ENCODE assay signal across 1 cellular context in the genomic region with DNA sequence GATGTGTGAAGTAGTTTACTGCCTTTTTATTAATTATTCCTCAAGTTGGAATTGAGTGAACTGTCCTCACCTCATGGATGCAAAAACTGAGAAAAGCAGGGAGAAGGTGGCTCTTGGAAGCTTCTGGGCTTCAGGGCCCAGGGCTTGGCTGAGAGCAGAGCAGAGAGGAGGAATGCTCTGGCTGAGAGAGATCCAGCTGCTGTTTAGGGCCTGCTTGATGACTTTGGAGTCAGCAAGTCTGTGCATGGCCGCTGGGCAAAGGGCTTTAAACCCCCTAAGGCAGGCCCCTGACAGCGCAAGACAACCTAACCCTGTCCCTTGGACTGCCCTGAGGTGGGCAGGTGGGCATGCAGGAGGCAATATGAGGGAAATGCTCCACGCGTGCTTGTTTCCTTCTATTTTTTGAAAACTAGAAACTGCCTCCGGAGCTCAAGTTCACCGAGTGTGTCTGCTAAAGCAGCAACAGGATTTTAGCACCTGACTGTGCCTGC.
TF ChIP-seq lines count a peak whose summit lies in the region.

No MANE protein-coding gene starts in this region.

TF ChIP-seq in GM23338, 12 proteins besides CTCF, POLR2A, EP300 and RAD21 (continued from another document):
- TF ChIP-seq, protein P1, sequence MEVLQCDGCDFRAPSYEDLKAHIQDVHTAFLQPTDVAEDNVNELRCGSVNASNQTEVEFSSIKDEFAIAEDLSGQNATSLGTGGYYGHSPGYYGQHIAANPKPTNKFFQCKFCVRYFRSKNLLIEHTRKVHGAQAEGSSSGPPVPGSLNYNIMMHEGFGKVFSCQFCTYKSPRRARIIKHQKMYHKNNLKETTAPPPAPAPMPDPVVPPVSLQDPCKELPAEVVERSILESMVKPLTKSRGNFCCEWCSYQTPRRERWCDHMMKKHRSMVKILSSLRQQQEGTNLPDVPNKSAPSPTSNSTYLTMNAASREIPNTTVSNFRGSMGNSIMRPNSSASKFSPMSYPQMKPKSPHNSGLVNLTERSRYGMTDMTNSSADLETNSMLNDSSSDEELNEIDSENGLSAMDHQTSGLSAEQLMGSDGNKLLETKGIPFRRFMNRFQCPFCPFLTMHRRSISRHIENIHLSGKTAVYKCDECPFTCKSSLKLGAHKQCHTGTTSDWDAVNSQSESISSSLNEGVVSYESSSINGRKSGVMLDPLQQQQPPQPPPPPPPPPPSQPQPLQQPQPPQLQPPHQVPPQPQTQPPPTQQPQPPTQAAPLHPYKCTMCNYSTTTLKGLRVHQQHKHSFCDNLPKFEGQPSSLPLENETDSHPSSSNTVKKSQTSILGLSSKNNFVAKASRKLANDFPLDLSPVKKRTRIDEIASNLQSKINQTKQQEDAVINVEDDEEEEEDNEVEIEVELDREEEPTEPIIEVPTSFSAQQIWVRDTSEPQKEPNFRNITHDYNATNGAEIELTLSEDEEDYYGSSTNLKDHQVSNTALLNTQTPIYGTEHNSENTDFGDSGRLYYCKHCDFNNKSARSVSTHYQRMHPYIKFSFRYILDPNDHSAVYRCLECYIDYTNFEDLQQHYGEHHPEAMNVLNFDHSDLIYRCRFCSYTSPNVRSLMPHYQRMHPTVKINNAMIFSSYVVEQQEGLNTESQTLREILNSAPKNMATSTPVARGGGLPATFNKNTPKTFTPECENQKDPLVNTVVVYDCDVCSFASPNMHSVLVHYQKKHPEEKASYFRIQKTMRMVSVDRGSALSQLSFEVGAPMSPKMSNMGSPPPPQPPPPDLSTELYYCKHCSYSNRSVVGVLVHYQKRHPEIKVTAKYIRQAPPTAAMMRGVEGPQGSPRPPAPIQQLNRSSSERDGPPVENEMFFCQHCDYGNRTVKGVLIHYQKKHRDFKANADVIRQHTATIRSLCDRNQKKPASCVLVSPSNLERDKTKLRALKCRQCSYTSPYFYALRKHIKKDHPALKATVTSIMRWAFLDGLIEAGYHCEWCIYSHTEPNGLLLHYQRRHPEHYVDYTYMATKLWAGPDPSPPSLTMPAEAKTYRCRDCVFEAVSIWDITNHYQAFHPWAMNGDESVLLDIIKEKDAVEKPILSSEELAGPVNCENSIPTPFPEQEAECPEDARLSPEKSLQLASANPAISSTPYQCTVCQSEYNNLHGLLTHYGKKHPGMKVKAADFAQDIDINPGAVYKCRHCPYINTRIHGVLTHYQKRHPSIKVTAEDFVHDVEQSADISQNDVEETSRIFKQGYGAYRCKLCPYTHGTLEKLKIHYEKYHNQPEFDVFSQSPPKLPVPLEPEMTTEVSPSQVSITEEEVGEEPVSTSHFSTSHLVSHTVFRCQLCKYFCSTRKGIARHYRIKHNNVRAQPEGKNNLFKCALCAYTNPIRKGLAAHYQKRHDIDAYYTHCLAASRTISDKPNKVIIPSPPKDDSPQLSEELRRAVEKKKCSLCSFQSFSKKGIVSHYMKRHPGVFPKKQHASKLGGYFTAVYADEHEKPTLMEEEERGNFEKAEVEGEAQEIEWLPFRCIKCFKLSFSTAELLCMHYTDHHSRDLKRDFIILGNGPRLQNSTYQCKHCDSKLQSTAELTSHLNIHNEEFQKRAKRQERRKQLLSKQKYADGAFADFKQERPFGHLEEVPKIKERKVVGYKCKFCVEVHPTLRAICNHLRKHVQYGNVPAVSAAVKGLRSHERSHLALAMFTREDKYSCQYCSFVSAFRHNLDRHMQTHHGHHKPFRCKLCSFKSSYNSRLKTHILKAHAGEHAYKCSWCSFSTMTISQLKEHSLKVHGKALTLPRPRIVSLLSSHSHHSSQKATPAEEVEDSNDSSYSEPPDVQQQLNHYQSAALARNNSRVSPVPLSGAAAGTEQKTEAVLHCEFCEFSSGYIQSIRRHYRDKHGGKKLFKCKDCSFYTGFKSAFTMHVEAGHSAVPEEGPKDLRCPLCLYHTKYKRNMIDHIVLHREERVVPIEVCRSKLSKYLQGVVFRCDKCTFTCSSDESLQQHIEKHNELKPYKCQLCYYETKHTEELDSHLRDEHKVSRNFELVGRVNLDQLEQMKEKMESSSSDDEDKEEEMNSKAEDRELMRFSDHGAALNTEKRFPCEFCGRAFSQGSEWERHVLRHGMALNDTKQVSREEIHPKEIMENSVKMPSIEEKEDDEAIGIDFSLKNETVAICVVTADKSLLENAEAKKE (CRISPR knock-in tag; IDR thresholded peaks at IDR 0.05), result no peak
- TF ChIP-seq ZNF114 (CRISPR knock-in tag; IDR thresholded peaks at IDR 0.05), result no peak
- no peak for TF ChIP-seq EZH2phosphoT487 (IDR thresholded peaks at IDR 0.05; ENCODE audit: unreplicated experiment)
- TF ChIP-seq, protein P2, sequence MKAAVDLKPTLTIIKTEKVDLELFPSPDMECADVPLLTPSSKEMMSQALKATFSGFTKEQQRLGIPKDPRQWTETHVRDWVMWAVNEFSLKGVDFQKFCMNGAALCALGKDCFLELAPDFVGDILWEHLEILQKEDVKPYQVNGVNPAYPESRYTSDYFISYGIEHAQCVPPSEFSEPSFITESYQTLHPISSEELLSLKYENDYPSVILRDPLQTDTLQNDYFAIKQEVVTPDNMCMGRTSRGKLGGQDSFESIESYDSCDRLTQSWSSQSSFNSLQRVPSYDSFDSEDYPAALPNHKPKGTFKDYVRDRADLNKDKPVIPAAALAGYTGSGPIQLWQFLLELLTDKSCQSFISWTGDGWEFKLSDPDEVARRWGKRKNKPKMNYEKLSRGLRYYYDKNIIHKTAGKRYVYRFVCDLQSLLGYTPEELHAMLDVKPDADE (IDR thresholded peaks at IDR 0.05), result no peak
- TF ChIP-seq, protein P3, sequence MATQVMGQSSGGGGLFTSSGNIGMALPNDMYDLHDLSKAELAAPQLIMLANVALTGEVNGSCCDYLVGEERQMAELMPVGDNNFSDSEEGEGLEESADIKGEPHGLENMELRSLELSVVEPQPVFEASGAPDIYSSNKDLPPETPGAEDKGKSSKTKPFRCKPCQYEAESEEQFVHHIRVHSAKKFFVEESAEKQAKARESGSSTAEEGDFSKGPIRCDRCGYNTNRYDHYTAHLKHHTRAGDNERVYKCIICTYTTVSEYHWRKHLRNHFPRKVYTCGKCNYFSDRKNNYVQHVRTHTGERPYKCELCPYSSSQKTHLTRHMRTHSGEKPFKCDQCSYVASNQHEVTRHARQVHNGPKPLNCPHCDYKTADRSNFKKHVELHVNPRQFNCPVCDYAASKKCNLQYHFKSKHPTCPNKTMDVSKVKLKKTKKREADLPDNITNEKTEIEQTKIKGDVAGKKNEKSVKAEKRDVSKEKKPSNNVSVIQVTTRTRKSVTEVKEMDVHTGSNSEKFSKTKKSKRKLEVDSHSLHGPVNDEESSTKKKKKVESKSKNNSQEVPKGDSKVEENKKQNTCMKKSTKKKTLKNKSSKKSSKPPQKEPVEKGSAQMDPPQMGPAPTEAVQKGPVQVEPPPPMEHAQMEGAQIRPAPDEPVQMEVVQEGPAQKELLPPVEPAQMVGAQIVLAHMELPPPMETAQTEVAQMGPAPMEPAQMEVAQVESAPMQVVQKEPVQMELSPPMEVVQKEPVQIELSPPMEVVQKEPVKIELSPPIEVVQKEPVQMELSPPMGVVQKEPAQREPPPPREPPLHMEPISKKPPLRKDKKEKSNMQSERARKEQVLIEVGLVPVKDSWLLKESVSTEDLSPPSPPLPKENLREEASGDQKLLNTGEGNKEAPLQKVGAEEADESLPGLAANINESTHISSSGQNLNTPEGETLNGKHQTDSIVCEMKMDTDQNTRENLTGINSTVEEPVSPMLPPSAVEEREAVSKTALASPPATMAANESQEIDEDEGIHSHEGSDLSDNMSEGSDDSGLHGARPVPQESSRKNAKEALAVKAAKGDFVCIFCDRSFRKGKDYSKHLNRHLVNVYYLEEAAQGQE (IDR thresholded peaks at IDR 0.05; ENCODE audit: unreplicated experiment), result no peak
- no peak for TF ChIP-seq JUNB (IDR thresholded peaks at IDR 0.05; ENCODE audit: unreplicated experiment)
- TF ChIP-seq NANOG (IDR thresholded peaks at IDR 0.05; ENCODE audit: borderline replicate concordance), result no peak
- TF ChIP-seq ZNF331 (CRISPR knock-in tag; IDR thresholded peaks at IDR 0.05; ENCODE audit: low read depth), result no peak
TF ChIP-seq in GM23338: peak in this region for 0.
